8 cellular contexts compared by ENCODE assay signal in genomic region chr3:4826237-4827100, GRCh38.
A peak's percentile ranks its signal among the peaks of the same experiment; 100 is the strongest.
DNase-seq lines count a peak whose midpoint lies in the region; ATAC-seq and TF ChIP-seq lines count a peak whose summit lies in the region.

No MANE protein-coding gene starts in this region.

- no peaks in the 10 kb centered on the region for H3K27me3 Mint-ChIP-seq in activated B cell treated with CpG ODN at 0.5 μM for 24 hours
- no peaks in the 10 kb centered on the region for H3K27me3 Mint-ChIP-seq in osteocyte (ENCODE audit: unreplicated experiment)

- POLR2A ChIA-PET in activated B cell treated with CpG ODN at 0.5 μM for 24 hours (lab: Charles Lee): interaction anchor here (0.6 to 3.2 kb wide), 5 partner anchors 14 to 230 kb away, joined by 5 to 15 read pairs (median 6); partner anchors contain the start of gene BHLHE40

- peaks cover 22 to 86% (median 68%) of the 10 kb centered on the region in 11 experiments; a peak in 21 of 22 replicates for H3K27me3 ChIP-seq in BLaER1 treated with 17β-estradiol and CSF1 and Interleukin-3, amounts not matched to agents 10 nM and 100 nM

- H4K20me1 ChIP-seq in BLaER1 treated with 17β-estradiol and CSF1 and Interleukin-3, amounts not matched to agents 10 nM and 100 nM: peaks cover 0 to 66% (median 27%) of the 10 kb centered on the region in 11 experiments; a peak in 17 of 22 replicates

- H3K4me3 ChIP-seq in BLaER1 treated with 17β-estradiol and CSF1 and Interleukin-3, amounts not matched to agents 10 nM and 100 nM: no peak overlapping the region

- peaks cover 72% of the 10 kb centered on the region for H3K36me3 Mint-ChIP-seq in activated B cell treated with CpG ODN at 0.5 μM for 24 hours (ENCODE audit: low read depth)
- peaks cover 4% of the 10 kb centered on the region for H3K36me3 Mint-ChIP-seq in osteocyte (ENCODE audit: unreplicated experiment)

- ATAC-seq in activated B cell treated with CpG ODN at 0.5 μM for 24 hours (ENCODE audit: low read depth) (peak; percentile 53), GM18520 (IDR thresholded peaks at IDR 0.05; ENCODE audit: unreplicated experiment) (no peak)

- H3K4me1 ChIP-seq in BLaER1 treated with 17β-estradiol and CSF1 and Interleukin-3, amounts not matched to agents 10 nM and 100 nM: peaks cover 34 to 68% (median 47%) of the 10 kb centered on the region in 10 experiments

- H3K4me1 Mint-ChIP-seq in activated B cell treated with CpG ODN at 0.5 μM for 24 hours (peaks cover 85% of the 10 kb centered on the region), osteocyte (ENCODE audit: unreplicated experiment) (peaks cover 35% of the 10 kb centered on the region)

- H3K27ac Mint-ChIP-seq in activated B cell treated with CpG ODN at 0.5 μM for 24 hours (peak overlapping the region; percentile 3), osteocyte (ENCODE audit: unreplicated experiment) (no peak overlapping the region)

- H3K27ac ChIP-seq in BLaER1 treated with 17β-estradiol and CSF1 and Interleukin-3, amounts not matched to agents 10 nM and 100 nM: no peak overlapping the region

- H3K4me3 Mint-ChIP-seq in activated B cell treated with CpG ODN at 0.5 μM for 24 hours (peak overlapping the region; percentile 59), osteocyte (ENCODE audit: unreplicated experiment) (no peak overlapping the region)

- H3K36me3 ChIP-seq in BLaER1 treated with 17β-estradiol and CSF1 and Interleukin-3, amounts not matched to agents 10 nM and 100 nM: peaks cover 0 to 38% (median 3%) of the 10 kb centered on the region in 11 experiments; a peak in 8 of 22 replicates

- H3K9me3 Mint-ChIP-seq in activated B cell treated with CpG ODN at 0.5 μM for 24 hours (no peaks in the 10 kb centered on the region), osteocyte (ENCODE audit: unreplicated experiment) (peaks cover 3% of the 10 kb centered on the region)

- CTCF ChIA-PET in activated B cell treated with CpG ODN at 0.5 μM for 24 hours (lab: Charles Lee): interaction anchor here (1.0 to 4.5 kb wide), 4 partner anchors 10 to 231 kb away, joined by 3 to 22 read pairs (median 4); partner anchors contain the start of gene BHLHE40

- H3K9me3 ChIP-seq in BLaER1 treated with 17β-estradiol and CSF1 and Interleukin-3, amounts not matched to agents 10 nM and 100 nM (replicated peaks in 1 of 11): 0 out of 22 replicates have a peak, but pooled peaks cover 0 to 5% (median 0%) of the 10 kb centered on the region in 11 experiments

- DNase-seq in activated B cell treated with CpG ODN at 0.5 μM for 24 hours (no peak), glomerular visceral epithelial cell (ENCODE audit: extremely low spot score) (peak; percentile 84), posterior cingulate gyrus (peak in 8 of 10 donors; percentile 35 to 92 (median 67)), NCI-H345 treated with DMSO at 0.1 percent for 48 hours (lab: John Stamatoyannopoulos, UW; ENCODE audit: unreplicated experiment) (no peak), osteocyte (ENCODE audit: extremely low spot score, unreplicated experiment) (no peak)
- DNase-seq in stimulated activated CD4-positive, alpha-beta T cell treated with anti-CD3 and anti-CD28 coated beads, Interleukin-2, amount 100 ng/mL, for 48 hours: no peak

- H3K4me2 ChIP-seq in BLaER1 treated with 17β-estradiol and CSF1 and Interleukin-3, amounts not matched to agents 10 nM and 100 nM: peak overlapping the region; percentile 61 to 81 (median 69)

- TF ChIP-seq CTCF in activated B cell treated with CpG ODN at 0.5 μM for 24 hours (IDR thresholded peaks at IDR 0.05): no peak
- no peak for TF ChIP-seq CTCF in osteocyte (IDR thresholded peaks at IDR 0.05)

- no peak overlapping the region for H3K9ac ChIP-seq in BLaER1 treated with 17β-estradiol and CSF1 and Interleukin-3, amounts not matched to agents 10 nM and 100 nM

- intact Hi-C loops in activated B cell treated with CpG ODN at 0.5 μM for 24 hours (cut with micrococcal nuclease) (no loop called here), posterior cingulate gyrus (cut with DNase I) (no loop called here)

Comparison
In these comparisons a context has a peak if more than half of its experiments do, and no peak if none do; other contexts are left out.
1. DNase-seq: peak in glomerular visceral epithelial cell (single experiment) and posterior cingulate gyrus (8 of 10); none in activated B cell treated with CpG ODN at 0.5 μM for 24 hours (single experiment), NCI-H345 treated with DMSO at 0.1 percent for 48 hours (single experiment), stimulated activated CD4-positive, alpha-beta T cell treated with anti-CD3 and anti-CD28 coated beads, Interleukin-2, amount 100 ng/mL, for 48 hours (0 of 2) and osteocyte (single experiment).